Comparison of ENCODE assay signal across 15 cellular contexts in the genomic region with DNA sequence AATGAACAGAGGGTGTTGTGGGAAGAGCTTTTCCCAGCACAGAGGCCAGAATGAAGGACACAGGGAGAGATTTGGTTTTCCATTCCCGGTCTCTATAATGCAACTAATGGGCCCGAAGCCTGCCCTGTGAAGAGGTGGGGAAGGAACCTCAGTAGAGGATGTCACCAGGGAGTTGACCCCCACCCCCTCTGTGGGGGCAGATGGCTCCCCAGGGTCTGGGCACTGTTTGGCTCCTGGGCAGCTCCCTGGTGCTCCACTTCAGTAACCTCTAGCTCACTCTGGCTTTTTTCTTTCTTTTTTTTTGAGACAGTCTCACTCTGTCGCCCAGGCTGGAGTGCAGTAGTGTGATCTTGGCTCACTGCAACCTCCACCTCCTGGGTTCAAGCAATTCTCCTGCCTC.
DNase-seq lines count a peak whose midpoint lies in the region; ATAC-seq, FAIRE-seq and TF ChIP-seq lines count a peak whose summit lies in the region.
"Had no signal": no experiment of that assay in that cellular context is flagged by ENCODE, and none has a peak within 500 bp of the region (broad histone marks: within the 10 kb centered on the region; RNA-seq: fewer than 3 reads in every experiment).

No MANE protein-coding gene starts in this region.

- H3K79me2 ChIP-seq in K562 (ENCODE audit: control insufficient read depth, insufficient read depth, low read length): no peaks in the 10 kb centered on the region

- H3K9me3 Mint-ChIP-seq in nephron: peaks cover 12% of the 10 kb centered on the region

- ATAC-seq in K562: no peak
- ATAC-seq: HepG2 had no signal

- TF ChIP-seq CTCF in K562 (IDR thresholded peaks at IDR 0.05 in 2 of 3, conservative IDR thresholded peaks at IDR 0.05 in 1 of 3; ENCODE audit: insufficient read depth in 2 of 3, low read depth in 1 of 3, low read length in 3 of 3): no peak
- TF ChIP-seq CTCF in nephron (IDR thresholded peaks at IDR 0.05; ENCODE audit: unreplicated experiment in 3 of 3): no peak
- no peak for TF ChIP-seq CTCF in spleen (IDR thresholded peaks at IDR 0.05 in 8 of 11, conservative IDR thresholded peaks at IDR 0.05 in 3 of 11)
- no peak for TF ChIP-seq CTCF in GM13976 (IDR thresholded peaks at IDR 0.05; ENCODE audit: borderline replicate concordance, control extremely low read depth, extremely low read depth, insufficient read depth, missing control alignments)

- BruUV-seq in K562 (replicated peaks; lab: Mats Ljungman, UMichigan): no TSS peak

- TF ChIP-seq EP300 in K562 (IDR thresholded peaks at IDR 0.05; ENCODE audit: low read length): no peak

- CTCF ChIA-PET in K562 (lab: Yijun Ruan, JAX; ENCODE audit: low intra/inter-chr PET ratio): no interaction called here

- H3K36me3 ChIP-seq in BLaER1 treated with 17β-estradiol and CSF1 and Interleukin-3, amounts not matched to agents 10 nM and 100 nM: no peaks in the 10 kb centered on the region
- H3K36me3 ChIP-seq in K562 (ENCODE audit: control insufficient read depth, insufficient read depth, low read length) (no peaks in the 10 kb centered on the region), spleen (no peaks in the 10 kb centered on the region)
- H3K36me3 ChIP-seq in effector memory CD4-positive, alpha-beta T cell (ENCODE audit: control insufficient read depth, insufficient read depth, low read length): no peaks in the 10 kb centered on the region

- peak in 1 of 4 experiments; percentile 3 for DNase-seq in K562 (ENCODE audit: extremely low read depth in 1 of 4, low spot score in 3 of 4)
- peak; percentile 13 for DNase-seq in spleen
- no peak for DNase-seq in GM13976 (ENCODE audit: low spot score)
- no peak for DNase-seq in OCI-M1 (lab: John Stamatoyannopoulos, UW)
- no peak for DNase-seq in effector memory CD4-positive, alpha-beta T cell
- DNase-seq: CD8-positive, alpha-beta memory T cell; DMS 273 treated with DMSO at 0.1 percent for 48 hours; HCEC 1CT; HFFc6 had no signal

- 0 out of 2 replicates have a peak overlapping the region, but pooled peaks have one; percentile 59 for H2AFZ ChIP-seq in K562 (ENCODE audit: low read depth, low read length)

- intact Hi-C loops in K562 (cut with micrococcal nuclease): no loop called here
- intact Hi-C loops in spleen (cut with DNase I; ENCODE audit: low total_unique reads): no loop called here

- no peak overlapping the region for H3K4me3 Mint-ChIP-seq in nephron
- H3K4me3 Mint-ChIP-seq: CD8-positive, alpha-beta memory T cell; HFFc6 had no signal

- H3K4me1 ChIP-seq in BLaER1 treated with 17β-estradiol and CSF1 and Interleukin-3, amounts not matched to agents 10 nM and 100 nM: peaks cover 0 to 17% (median 7%) of the 10 kb centered on the region in 10 experiments; a peak in 10 of 20 replicates
- H3K4me1 ChIP-seq in K562 (replicated peaks in 1 of 2; ENCODE audit: control insufficient read depth in 2 of 2, insufficient read depth in 2 of 2, low read length in 2 of 2): peaks cover 3 to 6% of the 10 kb centered on the region in 2 experiments; a peak in 4 of 5 replicates
- peaks cover 0 to 8% (median 0%) of the 10 kb centered on the region in 6 donors for H3K4me1 ChIP-seq in spleen
- H3K4me1 ChIP-seq in effector memory CD4-positive, alpha-beta T cell (ENCODE audit: control insufficient read depth, insufficient read depth, low read length, poor library complexity, severe bottlenecking): no peaks in the 10 kb centered on the region

- H3K4me1 Mint-ChIP-seq in nephron: peaks cover 36% of the 10 kb centered on the region
- H3K4me1 Mint-ChIP-seq: CD8-positive, alpha-beta memory T cell had no signal

- POLR2A ChIA-PET in K562 (lab: Yijun Ruan, JAX): interaction anchor here (0.8 to 1.6 kb wide), 2 partner anchors 13 to 70 kb away, joined by 4 to 5 read pairs; no protein-coding TSS in a partner anchor

- WGBS in K562 (ENCODE audit: insufficient coverage, low coverage, missing lambda C conversion rate): 21% methylated on average over 3 of the region's 3 CpGs
- 67 to 94% (median 92%) methylated on average over 3 of the region's 3 CpGs for WGBS in spleen, 5 donors

- peak overlapping the region in 6 of 11 experiments; percentile 20 to 37 (median 24); a peak in 7 of 22 replicates for H3K4me2 ChIP-seq in BLaER1 treated with 17β-estradiol and CSF1 and Interleukin-3, amounts not matched to agents 10 nM and 100 nM
- no peak overlapping the region for H3K4me2 ChIP-seq in K562 (ENCODE audit: insufficient read depth, low read length)

- peaks cover 4% of the 10 kb centered on the region for H3K27me3 Mint-ChIP-seq in nephron (ENCODE audit: low read depth)

- peaks cover 13 to 21% (median 19%) of the 10 kb centered on the region in 11 experiments for H3K9me3 ChIP-seq in BLaER1 treated with 17β-estradiol and CSF1 and Interleukin-3, amounts not matched to agents 10 nM and 100 nM (replicated peaks in 1 of 11)
- H3K9me3 ChIP-seq in K562 (replicated peaks; ENCODE audit: control insufficient read depth, insufficient read depth, low read depth, low read length): peaks cover 6% of the 10 kb centered on the region
- peaks cover 0 to 9% (median 0%) of the 10 kb centered on the region in 8 donors for H3K9me3 ChIP-seq in spleen
- no peaks in the 10 kb centered on the region for H3K9me3 ChIP-seq in effector memory CD4-positive, alpha-beta T cell (ENCODE audit: control insufficient read depth, low read length)

- H3K9me1 ChIP-seq in K562 (ENCODE audit: control insufficient read depth, insufficient read depth, low read length): no peaks in the 10 kb centered on the region

- no peaks in the 10 kb centered on the region for H4K20me1 ChIP-seq in BLaER1 treated with 17β-estradiol and CSF1 and Interleukin-3, amounts not matched to agents 10 nM and 100 nM
- no peaks in the 10 kb centered on the region for H4K20me1 ChIP-seq in K562 (replicated peaks; ENCODE audit: control insufficient read depth, insufficient read depth, low read length)

- H3K27ac Mint-ChIP-seq in nephron: peak overlapping the region in 2 of 3 experiments; percentile 70 to 76
- H3K27ac Mint-ChIP-seq: CD8-positive, alpha-beta memory T cell; HFFc6 had no signal

- H3K27me3 ChIP-seq in BLaER1 treated with 17β-estradiol and CSF1 and Interleukin-3, amounts not matched to agents 10 nM and 100 nM: no peaks in the 10 kb centered on the region
- H3K27me3 ChIP-seq in K562 (ENCODE audit: control insufficient read depth in 2 of 2, insufficient read depth in 2 of 2, low read length in 2 of 2) (peaks cover 31 to 60% of the 10 kb centered on the region in 2 experiments), spleen (replicated peaks in 1 of 7) (peaks cover 0 to 11% (median 0%) of the 10 kb centered on the region in 7 donors)
- no peaks in the 10 kb centered on the region for H3K27me3 ChIP-seq in effector memory CD4-positive, alpha-beta T cell (replicated peaks; ENCODE audit: control insufficient read depth, insufficient read depth, low read length, poor library complexity, severe bottlenecking)

- FAIRE-seq in K562 (lab: Jason Lieb, UNC): no peak
- FAIRE-seq: A204.1, GM18507, HepG2, HTR-8/SVneo had no signal

- in situ Hi-C loops in K562 (cut with MboI): no loop called here
- in situ Hi-C loops in GM13976 (cut with MboI; ENCODE audit: low sequenced_read_pairs, unreplicated experiment): no loop called here

- H3K36me3 Mint-ChIP-seq in nephron (ENCODE audit: low read depth): no peaks in the 10 kb centered on the region

- TF ChIP-seq POLR2A in K562 (conservative IDR thresholded peaks at IDR 0.05): no peak
- no peak for TF ChIP-seq POLR2A in spleen (IDR thresholded peaks at IDR 0.05)

- no peak overlapping the region for H3K9ac ChIP-seq in BLaER1 treated with 17β-estradiol and CSF1 and Interleukin-3, amounts not matched to agents 10 nM and 100 nM
- H3K9ac ChIP-seq in K562 (ENCODE audit: insufficient read depth in 1 of 2, low read depth in 2 of 2, low read length in 2 of 2): no peak overlapping the region

- no peak overlapping the region for H3K27ac ChIP-seq in BLaER1 treated with 17β-estradiol and CSF1 and Interleukin-3, amounts not matched to agents 10 nM and 100 nM
- H3K27ac ChIP-seq in K562 (ENCODE audit: extremely low read depth, low read depth, low read length): no peak overlapping the region
- H3K27ac ChIP-seq in spleen: no peak overlapping the region
- H3K27ac ChIP-seq in effector memory CD4-positive, alpha-beta T cell (ENCODE audit: insufficient read depth, low read length, poor library complexity, severe bottlenecking): no peak overlapping the region

- TF ChIP-seq RAD21 in K562 (CRISPR knock-in tag; conservative IDR thresholded peaks at IDR 0.05 in 1 of 2, IDR thresholded peaks at IDR 0.05 in 1 of 2): no peak

- H3K4me3 ChIP-seq in BLaER1 treated with 17β-estradiol and CSF1 and Interleukin-3, amounts not matched to agents 10 nM and 100 nM: no peak overlapping the region
- H3K4me3 ChIP-seq in K562: no peak overlapping the region
- H3K4me3 ChIP-seq in spleen: no peak overlapping the region
- H3K4me3 ChIP-seq in effector memory CD4-positive, alpha-beta T cell (ENCODE audit: insufficient read depth, low read depth, low read length, poor library complexity, severe bottlenecking): no peak overlapping the region

TF ChIP-seq in K562, 482 proteins besides CTCF, POLR2A, EP300 and RAD21 (continues in another document):
- TF ChIP-seq SP1 (CRISPR knock-in tag; IDR thresholded peaks at IDR 0.05): no peak
- TF ChIP-seq MCM3 (IDR thresholded peaks at IDR 0.05): no peak
- TF ChIP-seq, protein P1, sequence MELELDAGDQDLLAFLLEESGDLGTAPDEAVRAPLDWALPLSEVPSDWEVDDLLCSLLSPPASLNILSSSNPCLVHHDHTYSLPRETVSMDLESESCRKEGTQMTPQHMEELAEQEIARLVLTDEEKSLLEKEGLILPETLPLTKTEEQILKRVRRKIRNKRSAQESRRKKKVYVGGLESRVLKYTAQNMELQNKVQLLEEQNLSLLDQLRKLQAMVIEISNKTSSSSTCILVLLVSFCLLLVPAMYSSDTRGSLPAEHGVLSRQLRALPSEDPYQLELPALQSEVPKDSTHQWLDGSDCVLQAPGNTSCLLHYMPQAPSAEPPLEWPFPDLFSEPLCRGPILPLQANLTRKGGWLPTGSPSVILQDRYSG (tag; conservative IDR thresholded peaks at IDR 0.05; ENCODE audit: low read depth): no peak
- TF ChIP-seq MTA3 (IDR thresholded peaks at IDR 0.05; ENCODE audit: borderline replicate concordance): no peak
- TF ChIP-seq NFRKB (IDR thresholded peaks at IDR 0.05; ENCODE audit: low read depth): no peak
- no peak for TF ChIP-seq NUFIP1 (IDR thresholded peaks at IDR 0.05; ENCODE audit: partially characterized antibody)
- TF ChIP-seq ZNF589 (CRISPR knock-in tag; IDR thresholded peaks at IDR 0.05; ENCODE audit: low read depth): no peak
- TF ChIP-seq PHB (CRISPR knock-in tag; IDR thresholded peaks at IDR 0.05): no peak
- TF ChIP-seq CCAR2 (IDR thresholded peaks at IDR 0.05; ENCODE audit: low read depth, low read length): no peak
- TF ChIP-seq U2AF1 (optimal IDR thresholded peaks at IDR 0.05; ENCODE audit: low read depth, low read length): no peak
